Comparison of ENCODE assay signal across 8 cellular contexts in genomic region chr14:64812412-64812811, GRCh38.
DNase-seq lines count a peak whose midpoint lies in the region; ATAC-seq, FAIRE-seq and TF ChIP-seq lines count a peak whose summit lies in the region.

No MANE protein-coding gene starts in this region.

- dilution Hi-C loops in keratinocyte (cut with MboI; ENCODE audit: extremely low pct_ligation_motif_present, low sequenced_read_pairs) = no loop called here

- ATAC-seq in aorta (ENCODE audit: low FRiP score) (peak; percentile 27), GM18861 (IDR thresholded peaks at IDR 0.05; ENCODE audit: unreplicated experiment) (no peak), GM21367 (IDR thresholded peaks at IDR 0.05; ENCODE audit: unreplicated experiment) (no peak)

- H3K4me3 ChIP-seq in keratinocyte (ENCODE audit: control insufficient read depth in 2 of 3, extremely low read depth in 1 of 3, insufficient read depth in 2 of 3, low read depth in 1 of 3, low read length in 3 of 3) (no peak overlapping the region), aorta (ENCODE audit: low read length in 2 of 2) (no peak overlapping the region), right atrium auricular region (no peak overlapping the region)

- peak overlapping the region; percentile 19 for H3K4me2 ChIP-seq in keratinocyte (ENCODE audit: control insufficient read depth, extremely low read depth, insufficient read depth, low read depth, low read length)

- no peaks in the 10 kb centered on the region for H3K9me3 ChIP-seq in keratinocyte (ENCODE audit: control insufficient read depth, low read depth, low read length)
- H3K9me3 ChIP-seq in aorta (ENCODE audit: control insufficient read depth, low read length) = no peaks in the 10 kb centered on the region
- no peaks in the 10 kb centered on the region for H3K9me3 ChIP-seq in right atrium auricular region

- 31 to 37% methylated on average over 8 of the region's 8 CpGs for WGBS in aorta, 2 donors

- H3K4me1 ChIP-seq in keratinocyte (ENCODE audit: control insufficient read depth, extremely low read depth, insufficient read depth, low read length) = peaks cover 8% of the 10 kb centered on the region
- peaks cover 3 to 8% of the 10 kb centered on the region in 2 donors for H3K4me1 ChIP-seq in aorta (ENCODE audit: control insufficient read depth in 1 of 2, insufficient read depth in 2 of 2, low read length in 2 of 2)
- peaks cover 0 to 18% of the 10 kb centered on the region in 2 donors for H3K4me1 ChIP-seq in right atrium auricular region

- peak; percentile 61 for FAIRE-seq in keratinocyte (lab: Jason Lieb, UNC)

- TF ChIP-seq CTCF in keratinocyte (optimal IDR thresholded peaks at IDR 0.05 in 1 of 3, IDR thresholded peaks at IDR 0.05 in 1 of 3, conservative IDR thresholded peaks at IDR 0.05 in 1 of 3; ENCODE audit: extremely low read depth in 1 of 3, insufficient read depth in 2 of 3, low read length in 3 of 3) = no peak
- TF ChIP-seq CTCF in right atrium auricular region (IDR thresholded peaks at IDR 0.05) = no peak

- peak in 5 of 6 experiments; percentile 6 to 20 (median 13) for DNase-seq in stimulated activated naive CD4-positive, alpha-beta T cell (lab: John Stamatoyannopoulos, UW)
- DNase-seq in stimulated activated naive CD4-positive, alpha-beta T cell treated with Interleukin-2 at 50 U/mL for 16 hours (lab: John Stamatoyannopoulos, UW) = no peak
- peak; percentile 46 for DNase-seq in T follicular helper cell (ENCODE audit: low read depth)
- no peak for DNase-seq in keratinocyte (ENCODE audit: low read depth, low spot score)
- DNase-seq in aorta = no peak
- DNase-seq in right atrium auricular region (ENCODE audit: low spot score) = no peak

- no peaks in the 10 kb centered on the region for H3K79me2 ChIP-seq in keratinocyte (ENCODE audit: control insufficient read depth, insufficient read depth, low read length)

- H3K9ac ChIP-seq in keratinocyte (ENCODE audit: control insufficient read depth, extremely low read depth, insufficient read depth, low read length) = no peak overlapping the region

- H3K27me3 ChIP-seq in keratinocyte (ENCODE audit: control insufficient read depth, extremely low read depth, insufficient read depth, low read length) (no peaks in the 10 kb centered on the region), aorta (ENCODE audit: control insufficient read depth in 1 of 2, insufficient read depth in 2 of 2, low read length in 1 of 2) (no peaks in the 10 kb centered on the region), right atrium auricular region (no peaks in the 10 kb centered on the region)

- H3K27ac ChIP-seq in keratinocyte (ENCODE audit: control insufficient read depth, insufficient read depth, low read length) (no peak overlapping the region), aorta (ENCODE audit: low read depth in 1 of 2, low read length in 2 of 2) (peak overlapping the region in 1 of 2 donors; percentile 2), right atrium auricular region (no peak overlapping the region)

- H4K20me1 ChIP-seq in keratinocyte (ENCODE audit: control insufficient read depth, extremely low read depth, insufficient read depth, low read length) = no peaks in the 10 kb centered on the region

- intact Hi-C loops in aorta (cut with DNase I) = no loop called here

- H3K36me3 ChIP-seq in keratinocyte (ENCODE audit: control insufficient read depth in 2 of 2, extremely low read depth in 1 of 2, insufficient read depth in 2 of 2, low read length in 2 of 2) = no peaks in the 10 kb centered on the region
- H3K36me3 ChIP-seq in aorta (ENCODE audit: control insufficient read depth in 1 of 2, insufficient read depth in 2 of 2, low read length in 1 of 2) = no peaks in the 10 kb centered on the region
- no peaks in the 10 kb centered on the region for H3K36me3 ChIP-seq in right atrium auricular region

- peak overlapping the region; percentile 7 for H2AFZ ChIP-seq in keratinocyte (ENCODE audit: control insufficient read depth, low read length)

- no peaks in the 10 kb centered on the region for H3K9me1 ChIP-seq in keratinocyte (ENCODE audit: control insufficient read depth, extremely low read depth, insufficient read depth, low read length)

Comparison
In these comparisons a context has a peak if more than half of its experiments do, and no peak if none do; other contexts are left out.
1. DNase-seq: peak in stimulated activated naive CD4-positive, alpha-beta T cell (5 of 6) and T follicular helper cell (single experiment); none in stimulated activated naive CD4-positive, alpha-beta T cell treated with Interleukin-2 at 50 U/mL for 16 hours (single experiment), keratinocyte (single experiment), aorta (0 of 2) and right atrium auricular region (single experiment).